In the genomic region with DNA sequence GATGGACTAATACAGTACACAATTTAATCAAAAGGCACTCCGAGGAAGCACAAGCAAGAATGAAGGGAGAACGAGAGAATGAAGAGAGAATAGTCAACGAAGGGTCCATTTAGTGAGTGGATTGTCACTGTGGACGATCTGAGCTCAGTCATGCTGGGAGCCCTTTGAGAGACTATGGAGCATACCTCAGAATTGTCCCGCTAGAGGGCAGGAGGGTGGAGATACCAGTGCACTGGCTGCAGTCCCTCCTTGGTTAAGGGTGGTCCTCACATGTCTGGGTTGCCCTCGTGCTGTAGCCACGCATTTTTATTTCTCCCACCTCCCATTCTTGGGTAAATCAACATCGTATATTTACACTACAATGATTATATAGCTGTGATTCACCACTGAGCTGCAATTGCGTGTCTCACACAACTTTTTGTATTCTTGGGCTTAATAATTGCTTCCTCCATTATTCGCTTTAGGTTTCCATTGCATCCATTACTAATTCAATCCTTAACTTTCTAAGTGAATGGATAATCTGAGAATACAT, we compare ENCODE assay signal across 2 cellular contexts.
TF ChIP-seq lines count a peak whose summit lies in the region.

No MANE protein-coding gene starts in this region.

TF ChIP-seq in HepG2, 621 proteins besides CTCF, POLR2A, EP300 and RAD21:
- 0 out of 2 replicates have a peak, but pooled peaks have one; percentile 70 for TF ChIP-seq KLF6 (CRISPR knock-in tag; IDR thresholded peaks at IDR 0.05)
- no peak for TF ChIP-seq MATR3 (CRISPR knock-in tag; IDR thresholded peaks at IDR 0.05)
- TF ChIP-seq, protein P1, sequence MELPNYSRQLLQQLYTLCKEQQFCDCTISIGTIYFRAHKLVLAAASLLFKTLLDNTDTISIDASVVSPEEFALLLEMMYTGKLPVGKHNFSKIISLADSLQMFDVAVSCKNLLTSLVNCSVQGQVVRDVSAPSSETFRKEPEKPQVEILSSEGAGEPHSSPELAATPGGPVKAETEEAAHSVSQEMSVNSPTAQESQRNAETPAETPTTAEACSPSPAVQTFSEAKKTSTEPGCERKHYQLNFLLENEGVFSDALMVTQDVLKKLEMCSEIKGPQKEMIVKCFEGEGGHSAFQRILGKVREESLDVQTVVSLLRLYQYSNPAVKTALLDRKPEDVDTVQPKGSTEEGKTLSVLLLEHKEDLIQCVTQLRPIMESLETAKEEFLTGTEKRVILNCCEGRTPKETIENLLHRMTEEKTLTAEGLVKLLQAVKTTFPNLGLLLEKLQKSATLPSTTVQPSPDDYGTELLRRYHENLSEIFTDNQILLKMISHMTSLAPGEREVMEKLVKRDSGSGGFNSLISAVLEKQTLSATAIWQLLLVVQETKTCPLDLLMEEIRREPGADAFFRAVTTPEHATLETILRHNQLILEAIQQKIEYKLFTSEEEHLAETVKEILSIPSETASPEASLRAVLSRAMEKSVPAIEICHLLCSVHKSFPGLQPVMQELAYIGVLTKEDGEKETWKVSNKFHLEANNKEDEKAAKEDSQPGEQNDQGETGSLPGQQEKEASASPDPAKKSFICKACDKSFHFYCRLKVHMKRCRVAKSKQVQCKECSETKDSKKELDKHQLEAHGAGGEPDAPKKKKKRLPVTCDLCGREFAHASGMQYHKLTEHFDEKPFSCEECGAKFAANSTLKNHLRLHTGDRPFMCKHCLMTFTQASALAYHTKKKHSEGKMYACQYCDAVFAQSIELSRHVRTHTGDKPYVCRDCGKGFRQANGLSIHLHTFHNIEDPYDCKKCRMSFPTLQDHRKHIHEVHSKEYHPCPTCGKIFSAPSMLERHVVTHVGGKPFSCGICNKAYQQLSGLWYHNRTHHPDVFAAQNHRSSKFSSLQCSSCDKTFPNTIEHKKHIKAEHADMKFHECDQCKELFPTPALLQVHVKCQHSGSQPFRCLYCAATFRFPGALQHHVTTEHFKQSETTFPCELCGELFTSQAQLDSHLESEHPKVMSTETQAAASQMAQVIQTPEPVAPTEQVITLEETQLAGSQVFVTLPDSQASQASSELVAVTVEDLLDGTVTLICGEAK (IDR thresholded peaks at IDR 0.05): no peak
- TF ChIP-seq, protein P1 (CRISPR knock-in tag; IDR thresholded peaks at IDR 0.05): no peak
- peak; percentile 100 for TF ChIP-seq KLF12 (CRISPR knock-in tag; IDR thresholded peaks at IDR 0.05; ENCODE audit: borderline replicate concordance)
- TF ChIP-seq TEAD3 (CRISPR knock-in tag; optimal IDR thresholded peaks at IDR 0.05; ENCODE audit: borderline replicate concordance): peak; percentile 55
- peak; percentile 39; the same call in 1 of the 2 replicates for TF ChIP-seq STAG1 (CRISPR knock-in tag; IDR thresholded peaks at IDR 0.05)

TF ChIP-seq in K562, 482 proteins besides CTCF, POLR2A, EP300 and RAD21:
- TF ChIP-seq DDX20 (tag; IDR thresholded peaks at IDR 0.05; ENCODE audit: low read depth) (no peak), POLR2B (IDR thresholded peaks at IDR 0.05; ENCODE audit: low read depth, partially characterized antibody) (no peak), MAFF (IDR thresholded peaks at IDR 0.05; ENCODE audit: low read length) (no peak), ZFPM2 (CRISPR knock-in tag; IDR thresholded peaks at IDR 0.05) (no peak), ZNF780A (CRISPR knock-in tag; IDR thresholded peaks at IDR 0.05) (no peak), KLF1 (tag; IDR thresholded peaks at IDR 0.05) (peak; percentile 86), ATF1 (CRISPR knock-in tag; IDR thresholded peaks at IDR 0.05) (no peak), ATF1 (tag; IDR thresholded peaks at IDR 0.05) (no peak), KLF16 (IDR thresholded peaks at IDR 0.05) (no peak), RBM14 (IDR thresholded peaks at IDR 0.05; ENCODE audit: borderline replicate concordance, insufficient read depth, low read depth, low read length) (no peak), ZNF124 (CRISPR knock-in tag; IDR thresholded peaks at IDR 0.05) (no peak), ZKSCAN3 (CRISPR knock-in tag; IDR thresholded peaks at IDR 0.05) (no peak)
- TF ChIP-seq, protein P2, sequence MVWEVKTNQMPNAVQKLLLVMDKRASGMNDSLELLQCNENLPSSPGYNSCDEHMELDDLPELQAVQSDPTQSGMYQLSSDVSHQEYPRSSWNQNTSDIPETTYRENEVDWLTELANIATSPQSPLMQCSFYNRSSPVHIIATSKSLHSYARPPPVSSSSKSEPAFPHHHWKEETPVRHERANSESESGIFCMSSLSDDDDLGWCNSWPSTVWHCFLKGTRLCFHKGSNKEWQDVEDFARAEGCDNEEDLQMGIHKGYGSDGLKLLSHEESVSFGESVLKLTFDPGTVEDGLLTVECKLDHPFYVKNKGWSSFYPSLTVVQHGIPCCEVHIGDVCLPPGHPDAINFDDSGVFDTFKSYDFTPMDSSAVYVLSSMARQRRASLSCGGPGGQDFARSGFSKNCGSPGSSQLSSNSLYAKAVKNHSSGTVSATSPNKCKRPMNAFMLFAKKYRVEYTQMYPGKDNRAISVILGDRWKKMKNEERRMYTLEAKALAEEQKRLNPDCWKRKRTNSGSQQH (CRISPR knock-in tag; IDR thresholded peaks at IDR 0.05): no peak
- TF ChIP-seq, protein P3, sequence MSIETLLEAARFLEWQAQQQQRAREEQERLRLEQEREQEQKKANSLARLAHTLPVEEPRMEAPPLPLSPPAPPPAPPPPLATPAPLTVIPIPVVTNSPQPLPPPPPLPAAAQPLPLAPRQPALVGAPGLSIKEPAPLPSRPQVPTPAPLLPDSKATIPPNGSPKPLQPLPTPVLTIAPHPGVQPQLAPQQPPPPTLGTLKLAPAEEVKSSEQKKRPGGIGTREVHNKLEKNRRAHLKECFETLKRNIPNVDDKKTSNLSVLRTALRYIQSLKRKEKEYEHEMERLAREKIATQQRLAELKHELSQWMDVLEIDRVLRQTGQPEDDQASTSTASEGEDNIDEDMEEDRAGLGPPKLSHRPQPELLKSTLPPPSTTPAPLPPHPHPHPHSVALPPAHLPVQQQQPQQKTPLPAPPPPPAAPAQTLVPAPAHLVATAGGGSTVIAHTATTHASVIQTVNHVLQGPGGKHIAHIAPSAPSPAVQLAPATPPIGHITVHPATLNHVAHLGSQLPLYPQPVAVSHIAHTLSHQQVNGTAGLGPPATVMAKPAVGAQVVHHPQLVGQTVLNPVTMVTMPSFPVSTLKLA (conservative IDR thresholded peaks at IDR 0.05): no peak
- TF ChIP-seq, protein P4, sequence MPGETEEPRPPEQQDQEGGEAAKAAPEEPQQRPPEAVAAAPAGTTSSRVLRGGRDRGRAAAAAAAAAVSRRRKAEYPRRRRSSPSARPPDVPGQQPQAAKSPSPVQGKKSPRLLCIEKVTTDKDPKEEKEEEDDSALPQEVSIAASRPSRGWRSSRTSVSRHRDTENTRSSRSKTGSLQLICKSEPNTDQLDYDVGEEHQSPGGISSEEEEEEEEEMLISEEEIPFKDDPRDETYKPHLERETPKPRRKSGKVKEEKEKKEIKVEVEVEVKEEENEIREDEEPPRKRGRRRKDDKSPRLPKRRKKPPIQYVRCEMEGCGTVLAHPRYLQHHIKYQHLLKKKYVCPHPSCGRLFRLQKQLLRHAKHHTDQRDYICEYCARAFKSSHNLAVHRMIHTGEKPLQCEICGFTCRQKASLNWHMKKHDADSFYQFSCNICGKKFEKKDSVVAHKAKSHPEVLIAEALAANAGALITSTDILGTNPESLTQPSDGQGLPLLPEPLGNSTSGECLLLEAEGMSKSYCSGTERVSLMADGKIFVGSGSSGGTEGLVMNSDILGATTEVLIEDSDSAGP (CRISPR knock-in tag; IDR thresholded peaks at IDR 0.05): no peak
- TF ChIP-seq, protein P5, sequence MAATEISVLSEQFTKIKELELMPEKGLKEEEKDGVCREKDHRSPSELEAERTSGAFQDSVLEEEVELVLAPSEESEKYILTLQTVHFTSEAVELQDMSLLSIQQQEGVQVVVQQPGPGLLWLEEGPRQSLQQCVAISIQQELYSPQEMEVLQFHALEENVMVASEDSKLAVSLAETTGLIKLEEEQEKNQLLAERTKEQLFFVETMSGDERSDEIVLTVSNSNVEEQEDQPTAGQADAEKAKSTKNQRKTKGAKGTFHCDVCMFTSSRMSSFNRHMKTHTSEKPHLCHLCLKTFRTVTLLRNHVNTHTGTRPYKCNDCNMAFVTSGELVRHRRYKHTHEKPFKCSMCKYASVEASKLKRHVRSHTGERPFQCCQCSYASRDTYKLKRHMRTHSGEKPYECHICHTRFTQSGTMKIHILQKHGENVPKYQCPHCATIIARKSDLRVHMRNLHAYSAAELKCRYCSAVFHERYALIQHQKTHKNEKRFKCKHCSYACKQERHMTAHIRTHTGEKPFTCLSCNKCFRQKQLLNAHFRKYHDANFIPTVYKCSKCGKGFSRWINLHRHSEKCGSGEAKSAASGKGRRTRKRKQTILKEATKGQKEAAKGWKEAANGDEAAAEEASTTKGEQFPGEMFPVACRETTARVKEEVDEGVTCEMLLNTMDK (IDR thresholded peaks at IDR 0.05; ENCODE audit: borderline replicate concordance, insufficient read depth, low read depth, low read length, poor library complexity, severe bottlenecking): peak; percentile 41
- TF ChIP-seq, protein P6, sequence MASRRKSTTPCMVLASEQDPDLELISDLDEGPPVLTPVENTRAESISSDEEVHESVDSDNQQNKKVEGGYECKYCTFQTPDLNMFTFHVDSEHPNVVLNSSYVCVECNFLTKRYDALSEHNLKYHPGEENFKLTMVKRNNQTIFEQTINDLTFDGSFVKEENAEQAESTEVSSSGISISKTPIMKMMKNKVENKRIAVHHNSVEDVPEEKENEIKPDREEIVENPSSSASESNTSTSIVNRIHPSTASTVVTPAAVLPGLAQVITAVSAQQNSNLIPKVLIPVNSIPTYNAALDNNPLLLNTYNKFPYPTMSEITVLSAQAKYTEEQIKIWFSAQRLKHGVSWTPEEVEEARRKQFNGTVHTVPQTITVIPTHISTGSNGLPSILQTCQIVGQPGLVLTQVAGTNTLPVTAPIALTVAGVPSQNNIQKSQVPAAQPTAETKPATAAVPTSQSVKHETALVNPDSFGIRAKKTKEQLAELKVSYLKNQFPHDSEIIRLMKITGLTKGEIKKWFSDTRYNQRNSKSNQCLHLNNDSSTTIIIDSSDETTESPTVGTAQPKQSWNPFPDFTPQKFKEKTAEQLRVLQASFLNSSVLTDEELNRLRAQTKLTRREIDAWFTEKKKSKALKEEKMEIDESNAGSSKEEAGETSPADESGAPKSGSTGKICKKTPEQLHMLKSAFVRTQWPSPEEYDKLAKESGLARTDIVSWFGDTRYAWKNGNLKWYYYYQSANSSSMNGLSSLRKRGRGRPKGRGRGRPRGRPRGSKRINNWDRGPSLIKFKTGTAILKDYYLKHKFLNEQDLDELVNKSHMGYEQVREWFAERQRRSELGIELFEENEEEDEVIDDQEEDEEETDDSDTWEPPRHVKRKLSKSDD (conservative IDR thresholded peaks at IDR 0.05; ENCODE audit: low read length): no peak
